11 cellular contexts compared by ENCODE assay signal in the genomic region with DNA sequence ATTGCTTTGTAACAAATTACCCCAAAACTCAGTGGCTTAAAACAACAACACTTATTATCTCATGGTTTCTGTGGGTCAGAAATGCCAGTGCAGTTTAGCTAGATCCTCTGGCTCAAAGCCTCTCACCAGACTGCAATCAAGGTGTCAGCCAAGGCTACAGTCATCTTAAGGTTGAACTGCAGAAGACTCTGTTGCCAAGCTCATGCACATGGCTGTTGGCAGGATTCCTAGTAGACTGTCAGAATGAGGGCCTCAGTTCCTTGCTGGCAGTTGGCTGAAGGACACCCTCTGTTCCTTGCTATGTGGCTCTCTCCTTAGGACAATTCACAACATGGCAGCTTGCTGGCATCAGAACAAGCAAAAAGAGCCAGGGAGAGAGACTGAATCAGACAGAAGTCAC.
"Had no signal": no experiment of that assay in that cellular context is flagged by ENCODE, and none has a peak within 500 bp of the region (broad histone marks: within the 10 kb centered on the region; RNA-seq: fewer than 3 reads in every experiment).

No MANE protein-coding gene starts in this region.

- DNase-seq: activated CD4-positive, alpha-beta memory T cell treated with anti-CD3 and anti-CD28 coated beads, Interleukin-2, amount 10 ng/mL, durations not matched to agents 7 days and 5 days; activated CD4-positive, alpha-beta T cell treated with anti-CD3 and anti-CD28 coated beads for 48 hours; activated CD4-positive, CD25-positive, alpha-beta regulatory T cell; activated CD8-positive, alpha-beta memory T cell treated with anti-CD3 and anti-CD28 coated beads, Interleukin-2, amount 10 ng/mL, durations not matched to agents 7 days and 5 days; erythroblast; midbrain; stimulated activated naive CD4-positive, alpha-beta T cell; T-helper 1 cell; T-helper 9 cell had no signal

- H3K4me3 ChIP-seq: coronary artery, hepatocyte had no signal

- ATAC-seq: activated CD8-positive, alpha-beta memory T cell treated with anti-CD3 and anti-CD28 coated beads, Interleukin-2, amount 10 ng/mL, durations not matched to agents 7 days and 5 days had no signal
